ENCODE assay signal across 14 cellular contexts in genomic region chr6:167815296-167815980, GRCh38. TPM values are rescaled to one million over a fixed set of nuclear protein-coding genes. Genes with fewer than 3 reads are reported as not detected.
DNase-seq lines count a peak whose midpoint lies in the region; ATAC-seq and TF ChIP-seq lines count a peak whose summit lies in the region.
"Had no signal": no experiment of that assay in that cellular context is flagged by ENCODE, and none has a peak within 500 bp of the region (broad histone marks: within the 10 kb centered on the region; RNA-seq: fewer than 3 reads in every experiment).

No MANE protein-coding gene starts in this region.

- ATAC-seq in Right ventricle myocardium inferior (no peak), HG02798 (IDR thresholded peaks at IDR 0.05; ENCODE audit: poor library complexity, unreplicated experiment) (peak; percentile 80), upper lobe of right lung (peak; percentile 86)

- TF ChIP-seq CTCF in right atrium auricular region (IDR thresholded peaks at IDR 0.05) (no peak), cardiac fibroblast (IDR thresholded peaks at IDR 0.05; ENCODE audit: low read depth, low read length) (peak; percentile 0), upper lobe of right lung (IDR thresholded peaks at IDR 0.05) (no peak)

- H3K4me1 ChIP-seq in right atrium auricular region (no peaks in the 10 kb centered on the region), upper lobe of right lung (no peaks in the 10 kb centered on the region)

- H3K9me3 ChIP-seq in right atrium auricular region (no peaks in the 10 kb centered on the region), upper lobe of right lung (no peaks in the 10 kb centered on the region)
- H3K9me3 ChIP-seq: pancreas had no signal

- H3K36me3 ChIP-seq in right atrium auricular region (no peaks in the 10 kb centered on the region), upper lobe of right lung (no peaks in the 10 kb centered on the region)
- H3K36me3 ChIP-seq: pancreas had no signal

- intact Hi-C loops in Right ventricle myocardium inferior (cut with DNase I) (no loop called here), upper lobe of right lung (cut with DNase I) (no loop called here)

- DNase-seq in Right ventricle myocardium inferior (ENCODE audit: missing footprints) (peak; percentile 65), right atrium auricular region (ENCODE audit: low spot score) (no peak), cardiac fibroblast (ENCODE audit: low read depth in 2 of 2) (no peak), upper lobe of right lung (peak; percentile 72), GM19238 (ENCODE audit: insufficient read length, low spot score) (no peak), NCI-H524 treated with DMSO at 0.1 percent for 48 hours (lab: John Stamatoyannopoulos, UW) (no peak), NCI-H2107 treated with DMSO at 0.1 percent for 48 hours (lab: John Stamatoyannopoulos, UW; ENCODE audit: unreplicated experiment) (no peak)
- DNase-seq: activated CD4-positive, CD25-positive, alpha-beta regulatory T cell; NCI-H2171 treated with DMSO at 0.1 percent for 48 hours had no signal

- H3K4me3 ChIP-seq in right atrium auricular region: no peak overlapping the region
- no peak overlapping the region for H3K4me3 ChIP-seq in cardiac fibroblast (replicated peaks in 1 of 2; ENCODE audit: low read depth in 2 of 2, low read length in 2 of 2)
- H3K4me3 ChIP-seq in upper lobe of right lung: no peak overlapping the region
- H3K4me3 ChIP-seq: pancreas, SK-N-MC, smooth muscle cell had no signal

- no peaks in the 10 kb centered on the region for H3K27me3 ChIP-seq in right atrium auricular region
- no peaks in the 10 kb centered on the region for H3K27me3 ChIP-seq in upper lobe of right lung
- H3K27me3 ChIP-seq: pancreas had no signal

- H3K27ac ChIP-seq in right atrium auricular region (no peak overlapping the region), upper lobe of right lung (no peak overlapping the region)
- H3K27ac ChIP-seq: epithelial cell of prostate, pancreas, SK-N-MC had no signal

RNA-seq across cellular contexts. Expression of gene AFDN, which starts 11.3 kb away (rescaled TPM):
- total RNA-seq in Right ventricle myocardium inferior (58.5 TPM), right atrium auricular region (10 to 100 TPM; 51.6 to 51.8 TPM), upper lobe of right lung (179 TPM)

Comparison
In these comparisons a context has a peak if more than half of its experiments do, and no peak if none do; other contexts are left out.
1. DNase-seq: peak in Right ventricle myocardium inferior (single experiment) and upper lobe of right lung (single experiment); none in right atrium auricular region (single experiment), cardiac fibroblast (0 of 2), GM19238 (single experiment), NCI-H524 treated with DMSO at 0.1 percent for 48 hours (single experiment) and NCI-H2107 treated with DMSO at 0.1 percent for 48 hours (single experiment).